1 cellular context compared by ENCODE assay signal in the genomic region with DNA sequence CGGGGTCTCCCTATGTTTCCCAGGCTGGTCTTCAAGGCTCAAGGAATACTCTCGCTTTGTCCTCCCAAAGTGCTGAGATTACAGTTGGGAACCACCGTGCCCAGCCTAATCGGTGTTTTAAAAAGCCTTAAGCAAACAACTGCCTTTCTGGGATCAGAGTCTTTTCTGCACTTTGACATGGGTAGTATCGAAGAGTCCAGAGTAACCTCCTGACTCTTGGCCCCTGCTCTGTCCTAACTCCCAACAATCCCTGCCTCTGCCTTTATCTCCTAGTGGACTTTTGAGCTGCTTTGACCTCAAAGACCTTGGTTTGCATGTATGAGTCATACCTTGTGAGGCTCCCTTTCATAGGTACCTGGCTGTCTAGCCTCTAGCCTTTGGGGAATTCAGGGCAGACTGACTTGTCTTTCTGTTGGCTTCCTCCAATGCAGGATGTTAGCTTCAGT.
TF ChIP-seq lines count a peak whose summit lies in the region.

No MANE protein-coding gene starts in this region.

TF ChIP-seq in HepG2, 621 proteins besides CTCF, POLR2A, EP300 and RAD21 (continued from another document and continues in another):
- TF ChIP-seq, protein P1, sequence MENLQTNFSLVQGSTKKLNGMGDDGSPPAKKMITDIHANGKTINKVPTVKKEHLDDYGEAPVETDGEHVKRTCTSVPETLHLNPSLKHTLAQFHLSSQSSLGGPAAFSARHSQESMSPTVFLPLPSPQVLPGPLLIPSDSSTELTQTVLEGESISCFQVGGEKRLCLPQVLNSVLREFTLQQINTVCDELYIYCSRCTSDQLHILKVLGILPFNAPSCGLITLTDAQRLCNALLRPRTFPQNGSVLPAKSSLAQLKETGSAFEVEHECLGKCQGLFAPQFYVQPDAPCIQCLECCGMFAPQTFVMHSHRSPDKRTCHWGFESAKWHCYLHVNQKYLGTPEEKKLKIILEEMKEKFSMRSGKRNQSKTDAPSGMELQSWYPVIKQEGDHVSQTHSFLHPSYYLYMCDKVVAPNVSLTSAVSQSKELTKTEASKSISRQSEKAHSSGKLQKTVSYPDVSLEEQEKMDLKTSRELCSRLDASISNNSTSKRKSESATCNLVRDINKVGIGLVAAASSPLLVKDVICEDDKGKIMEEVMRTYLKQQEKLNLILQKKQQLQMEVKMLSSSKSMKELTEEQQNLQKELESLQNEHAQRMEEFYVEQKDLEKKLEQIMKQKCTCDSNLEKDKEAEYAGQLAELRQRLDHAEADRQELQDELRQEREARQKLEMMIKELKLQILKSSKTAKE (CRISPR knock-in tag; IDR thresholded peaks at IDR 0.05; ENCODE audit: borderline replicate concordance): peak; percentile 93
- no peak for TF ChIP-seq SP1 (IDR thresholded peaks at IDR 0.05)
- TF ChIP-seq SP1 (CRISPR knock-in tag; IDR thresholded peaks at IDR 0.05): 0 out of 2 replicates have a peak, but pooled peaks have one; percentile 31
- TF ChIP-seq, protein P2, sequence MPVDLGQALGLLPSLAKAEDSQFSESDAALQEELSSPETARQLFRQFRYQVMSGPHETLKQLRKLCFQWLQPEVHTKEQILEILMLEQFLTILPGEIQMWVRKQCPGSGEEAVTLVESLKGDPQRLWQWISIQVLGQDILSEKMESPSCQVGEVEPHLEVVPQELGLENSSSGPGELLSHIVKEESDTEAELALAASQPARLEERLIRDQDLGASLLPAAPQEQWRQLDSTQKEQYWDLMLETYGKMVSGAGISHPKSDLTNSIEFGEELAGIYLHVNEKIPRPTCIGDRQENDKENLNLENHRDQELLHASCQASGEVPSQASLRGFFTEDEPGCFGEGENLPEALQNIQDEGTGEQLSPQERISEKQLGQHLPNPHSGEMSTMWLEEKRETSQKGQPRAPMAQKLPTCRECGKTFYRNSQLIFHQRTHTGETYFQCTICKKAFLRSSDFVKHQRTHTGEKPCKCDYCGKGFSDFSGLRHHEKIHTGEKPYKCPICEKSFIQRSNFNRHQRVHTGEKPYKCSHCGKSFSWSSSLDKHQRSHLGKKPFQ (CRISPR knock-in tag; IDR thresholded peaks at IDR 0.05; ENCODE audit: insufficient replicate concordance): peak; percentile 61
- TF ChIP-seq HIVEP1 (CRISPR knock-in tag; IDR thresholded peaks at IDR 0.05): no peak
- peak; percentile 98 for TF ChIP-seq RXRB (CRISPR knock-in tag; IDR thresholded peaks at IDR 0.05; ENCODE audit: borderline replicate concordance)
- no peak for TF ChIP-seq ZKSCAN5 (CRISPR knock-in tag; IDR thresholded peaks at IDR 0.05)
- no peak for TF ChIP-seq RAD51 (IDR thresholded peaks at IDR 0.05; ENCODE audit: borderline replicate concordance)
- no peak for TF ChIP-seq GLI4 (CRISPR knock-in tag; IDR thresholded peaks at IDR 0.05; ENCODE audit: borderline replicate concordance)
- peak; percentile 99 for TF ChIP-seq ZBTB39 (CRISPR knock-in tag; IDR thresholded peaks at IDR 0.05)
- TF ChIP-seq CENPX (CRISPR knock-in tag; IDR thresholded peaks at IDR 0.05): no peak
- TF ChIP-seq DPF2 (CRISPR knock-in tag; IDR thresholded peaks at IDR 0.05; ENCODE audit: borderline replicate concordance, low read depth): peak; percentile 98
- TF ChIP-seq HMG20B (CRISPR knock-in tag; conservative IDR thresholded peaks at IDR 0.05): peak; percentile 79
- TF ChIP-seq ATAD3A (CRISPR knock-in tag; IDR thresholded peaks at IDR 0.05): no peak
- TF ChIP-seq ZFP1 (CRISPR knock-in tag; IDR thresholded peaks at IDR 0.05): peak; percentile 97
- peak in 1 of 2 experiments; percentile 41; a peak in 1 of 4 replicates for TF ChIP-seq KLF16 (CRISPR knock-in tag; IDR thresholded peaks at IDR 0.05)
- TF ChIP-seq EHMT2 (IDR thresholded peaks at IDR 0.05; ENCODE audit: borderline replicate concordance, low read depth, low read length): no peak; the same call in 1 of the 2 replicates
- no peak for TF ChIP-seq ZNF510 (CRISPR knock-in tag; IDR thresholded peaks at IDR 0.05; ENCODE audit: low read depth)
- peak; percentile 49; the same call in 1 of the 2 replicates for TF ChIP-seq ZNF629 (CRISPR knock-in tag; conservative IDR thresholded peaks at IDR 0.05)
- no peak for TF ChIP-seq PAX8 (CRISPR knock-in tag; IDR thresholded peaks at IDR 0.05; ENCODE audit: borderline replicate concordance)
- peak; percentile 97 for TF ChIP-seq HMG20A (CRISPR knock-in tag; IDR thresholded peaks at IDR 0.05; ENCODE audit: borderline replicate concordance)
- no peak for TF ChIP-seq ZNF10 (CRISPR knock-in tag; IDR thresholded peaks at IDR 0.05; ENCODE audit: borderline replicate concordance, low read depth)
- TF ChIP-seq RFXAP (CRISPR knock-in tag; IDR thresholded peaks at IDR 0.05; ENCODE audit: borderline replicate concordance): 0 out of 2 replicates have a peak, but pooled peaks have one; percentile 68
- TF ChIP-seq POGZ (CRISPR knock-in tag; IDR thresholded peaks at IDR 0.05): peak; percentile 88
- TF ChIP-seq ATF4 (CRISPR knock-in tag; IDR thresholded peaks at IDR 0.05): peak in 1 of 2 experiments; percentile 73; a peak in 1 of 4 replicates
- TF ChIP-seq ZNF503 (CRISPR knock-in tag; IDR thresholded peaks at IDR 0.05): peak; percentile 84
- peak; percentile 75 for TF ChIP-seq ZNF441 (CRISPR knock-in tag; IDR thresholded peaks at IDR 0.05; ENCODE audit: borderline replicate concordance)
- no peak for TF ChIP-seq SP4 (CRISPR knock-in tag; IDR thresholded peaks at IDR 0.05)
- no peak for TF ChIP-seq HES4 (CRISPR knock-in tag; IDR thresholded peaks at IDR 0.05; ENCODE audit: borderline replicate concordance)
- TF ChIP-seq ZSCAN5A (CRISPR knock-in tag; IDR thresholded peaks at IDR 0.05; ENCODE audit: borderline replicate concordance): peak; percentile 62; the same call in 1 of the 2 replicates
- TF ChIP-seq ZNF292 (CRISPR knock-in tag; IDR thresholded peaks at IDR 0.05; ENCODE audit: borderline replicate concordance, low read depth): 0 out of 2 replicates have a peak, but pooled peaks have one; percentile 24
- TF ChIP-seq NR2C2 (CRISPR knock-in tag; IDR thresholded peaks at IDR 0.05; ENCODE audit: borderline replicate concordance): peak; percentile 84
- no peak for TF ChIP-seq GLMP (CRISPR knock-in tag; IDR thresholded peaks at IDR 0.05; ENCODE audit: borderline replicate concordance)
- TF ChIP-seq ZNF331 (CRISPR knock-in tag; IDR thresholded peaks at IDR 0.05): peak; percentile 80
- TF ChIP-seq SP5 (CRISPR knock-in tag; IDR thresholded peaks at IDR 0.05; ENCODE audit: borderline replicate concordance, low read depth): peak; percentile 65; the same call in 1 of the 2 replicates
- TF ChIP-seq ZNF121 (CRISPR knock-in tag; IDR thresholded peaks at IDR 0.05): no peak
- peak; percentile 86 for TF ChIP-seq HOXA3 (CRISPR knock-in tag; IDR thresholded peaks at IDR 0.05)
- no peak for TF ChIP-seq PAWR (CRISPR knock-in tag; IDR thresholded peaks at IDR 0.05; ENCODE audit: borderline replicate concordance)
- TF ChIP-seq ZNF746 (CRISPR knock-in tag; IDR thresholded peaks at IDR 0.05): peak; percentile 64; the same call in 1 of the 2 replicates
- TF ChIP-seq, protein P3, sequence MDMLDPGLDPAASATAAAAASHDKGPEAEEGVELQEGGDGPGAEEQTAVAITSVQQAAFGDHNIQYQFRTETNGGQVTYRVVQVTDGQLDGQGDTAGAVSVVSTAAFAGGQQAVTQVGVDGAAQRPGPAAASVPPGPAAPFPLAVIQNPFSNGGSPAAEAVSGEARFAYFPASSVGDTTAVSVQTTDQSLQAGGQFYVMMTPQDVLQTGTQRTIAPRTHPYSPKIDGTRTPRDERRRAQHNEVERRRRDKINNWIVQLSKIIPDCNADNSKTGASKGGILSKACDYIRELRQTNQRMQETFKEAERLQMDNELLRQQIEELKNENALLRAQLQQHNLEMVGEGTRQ (IDR thresholded peaks at IDR 0.05; ENCODE audit: low read depth, low read length): no peak
- TF ChIP-seq, protein P3 (CRISPR knock-in tag; IDR thresholded peaks at IDR 0.05; ENCODE audit: borderline replicate concordance): no peak
- no peak for TF ChIP-seq IKZF4 (CRISPR knock-in tag; IDR thresholded peaks at IDR 0.05; ENCODE audit: borderline replicate concordance, low read depth, not compliant biosample characterization)
- TF ChIP-seq NCOA2 (CRISPR knock-in tag; IDR thresholded peaks at IDR 0.05): peak; percentile 94
- no peak for TF ChIP-seq PAF1 (CRISPR knock-in tag; IDR thresholded peaks at IDR 0.05)
- no peak for TF ChIP-seq SRF (IDR thresholded peaks at IDR 0.05; ENCODE audit: low read depth, low read length)
- 0 out of 2 replicates have a peak, but pooled peaks have one; percentile 64 for TF ChIP-seq ZNF512B (CRISPR knock-in tag; IDR thresholded peaks at IDR 0.05; ENCODE audit: borderline replicate concordance)
- TF ChIP-seq TBP (CRISPR knock-in tag; IDR thresholded peaks at IDR 0.05): no peak
- TF ChIP-seq KMT2A (CRISPR knock-in tag; IDR thresholded peaks at IDR 0.05): no peak
- peak; percentile 15; the same call in 1 of the 3 replicates for TF ChIP-seq MXI1 (IDR thresholded peaks at IDR 0.05; ENCODE audit: borderline replicate concordance, low read depth, low read length)
- no peak for TF ChIP-seq ARNTL (CRISPR knock-in tag; IDR thresholded peaks at IDR 0.05)
